8 cellular contexts compared by ENCODE assay signal in the genomic region with DNA sequence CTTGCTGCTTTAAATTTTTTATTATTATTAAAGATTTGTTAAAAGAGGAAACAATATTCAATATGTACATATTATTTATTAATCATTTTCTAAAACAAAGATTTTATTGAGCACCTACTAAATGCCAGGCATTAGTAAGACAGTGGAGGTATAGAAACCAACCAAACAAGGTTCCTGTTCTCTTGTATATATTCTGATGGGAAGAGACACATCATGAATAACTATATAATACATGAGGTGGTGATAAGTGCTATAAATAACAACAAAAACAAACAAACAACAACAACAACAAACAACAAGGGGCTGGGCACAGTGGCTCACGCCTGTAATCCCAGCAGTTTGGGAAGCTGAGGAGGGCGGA.
A peak's percentile ranks its signal among the peaks of the same experiment; 100 is the strongest.
DNase-seq lines count a peak whose midpoint lies in the region; ATAC-seq, FAIRE-seq and TF ChIP-seq lines count a peak whose summit lies in the region.

No MANE protein-coding gene starts in this region.

- H3K4me1 Mint-ChIP-seq in effector memory CD8-positive, alpha-beta T cell (ENCODE audit: low read depth in 2 of 2), result peaks cover 14 to 23% of the 10 kb centered on the region in 2 donors

- H3K4me1 ChIP-seq in BLaER1 (peaks cover 13% of the 10 kb centered on the region), neutrophil (ENCODE audit: control insufficient read depth in 1 of 2, insufficient read depth in 1 of 2, low read depth in 1 of 2, low read length in 1 of 2) (peaks cover 18 to 23% of the 10 kb centered on the region in 2 experiments)

- H3K9me3 ChIP-seq in BLaER1 (peaks cover 37% of the 10 kb centered on the region), KOPT-K1 (ENCODE audit: insufficient read depth, low read length, poor library complexity, severe bottlenecking) (peaks cover 26% of the 10 kb centered on the region), neutrophil (no peaks in the 10 kb centered on the region)

- peaks cover 19 to 20% of the 10 kb centered on the region in 2 donors for H3K27me3 Mint-ChIP-seq in effector memory CD8-positive, alpha-beta T cell

- ATAC-seq in effector memory CD8-positive, alpha-beta T cell (replicated peaks), result no peak
- ATAC-seq in HG03025 (IDR thresholded peaks at IDR 0.05; ENCODE audit: low FRiP score, unreplicated experiment), result no peak

- TF ChIP-seq CTCF in neutrophil (IDR thresholded peaks at IDR 0.05), result no peak

- peak overlapping the region; percentile 88 to 93 for H3K27ac Mint-ChIP-seq in effector memory CD8-positive, alpha-beta T cell

- H3K27me3 ChIP-seq in BLaER1 (no peaks in the 10 kb centered on the region), neutrophil (peaks cover 22% of the 10 kb centered on the region)

- peaks cover 11% of the 10 kb centered on the region for H3K36me3 Mint-ChIP-seq in effector memory CD8-positive, alpha-beta T cell (ENCODE audit: insufficient read depth)

- H3K36me3 ChIP-seq in BLaER1 (no peaks in the 10 kb centered on the region), KOPT-K1 (ENCODE audit: insufficient read depth, low read length) (no peaks in the 10 kb centered on the region), neutrophil (no peaks in the 10 kb centered on the region)

- no peak for DNase-seq in effector memory CD8-positive, alpha-beta T cell
- no peak for DNase-seq in RCC 7860 (ENCODE audit: low spot score)
- DNase-seq in GM03348 (ENCODE audit: low spot score), result no peak
- DNase-seq in AG08395 (ENCODE audit: low spot score), result no peak

- H3K9ac ChIP-seq in BLaER1, result no peak overlapping the region

- H3K9me3 Mint-ChIP-seq in effector memory CD8-positive, alpha-beta T cell, result no peaks in the 10 kb centered on the region

- H4K20me1 ChIP-seq in BLaER1, result no peaks in the 10 kb centered on the region

- no peak overlapping the region for H3K4me2 ChIP-seq in BLaER1

- H3K4me3 Mint-ChIP-seq in effector memory CD8-positive, alpha-beta T cell, result peak overlapping the region; percentile 86 to 89

- H3K27ac ChIP-seq in BLaER1 (no peak overlapping the region), KOPT-K1 (ENCODE audit: low read depth, low read length, poor library complexity, severe bottlenecking) (peak overlapping the region; percentile 29), neutrophil (no peak overlapping the region)

- H3K4me3 ChIP-seq in BLaER1 (peak overlapping the region; percentile 95), neutrophil (ENCODE audit: low read depth in 1 of 2, low read length in 1 of 2) (peak overlapping the region; percentile 62 to 74)

- FAIRE-seq in RCC 7860 (lab: Jason Lieb, UNC), result no peak
